Comparison of ENCODE assay signal across 8 cellular contexts in the genomic region with DNA sequence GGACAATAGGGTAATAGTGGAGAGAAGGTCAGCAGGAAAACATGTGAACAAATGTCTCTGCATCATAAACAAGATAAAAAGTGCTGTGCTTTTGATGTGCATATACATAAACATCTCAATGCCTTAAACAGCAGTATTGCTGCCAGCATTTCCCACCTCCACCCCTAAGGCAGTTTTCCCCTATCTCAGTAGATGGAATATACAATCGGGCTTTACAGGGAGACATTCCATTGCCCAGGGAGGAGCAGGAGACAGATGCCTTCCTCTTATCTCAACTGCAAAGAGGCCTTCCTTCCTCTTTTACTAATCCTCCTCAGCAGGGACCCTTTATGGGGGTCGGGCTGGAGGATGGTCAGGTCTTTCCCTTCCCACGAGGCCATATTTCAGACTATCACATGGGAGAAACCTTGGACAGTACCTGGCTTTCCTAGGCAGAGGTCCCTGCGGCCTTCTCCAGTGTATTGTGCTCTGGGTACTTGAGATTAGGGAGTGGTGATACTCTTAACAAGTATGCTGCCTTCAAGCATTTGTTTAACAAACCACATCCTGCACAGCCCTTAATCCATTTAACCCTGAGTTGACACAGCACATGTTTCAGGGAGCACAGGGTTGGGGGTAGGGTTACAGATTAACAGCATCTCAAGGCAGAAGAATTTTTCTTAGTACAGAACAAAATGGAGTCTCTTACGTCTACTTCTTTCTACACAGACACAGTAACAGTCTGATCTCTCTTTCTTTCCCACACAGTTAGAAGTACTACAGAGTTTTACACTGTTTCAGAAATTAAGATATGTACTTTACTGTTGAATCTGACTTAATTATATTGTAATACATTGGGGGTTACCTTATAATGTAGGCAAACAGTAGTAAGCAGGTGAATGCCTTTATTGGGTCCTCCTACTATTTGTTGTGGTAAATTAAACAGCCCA.
DNase-seq lines count a peak whose midpoint lies in the region; TF ChIP-seq lines count a peak whose summit lies in the region.
"Not testable (repeated sequence)": the region's sequence is repeated elsewhere in the genome, so short reads cannot be mapped to it uniquely, and the experiment has no call there.

No MANE protein-coding gene starts in this region.

- TF ChIP-seq CTCF in MM.1S (IDR thresholded peaks at IDR 0.05; ENCODE audit: low read length); tibial nerve (IDR thresholded peaks at IDR 0.05): not testable (repeated sequence)

- H2BK120ac ChIP-seq in neuronal stem cell (ENCODE audit: low read depth, low read length), result not testable (repeated sequence)

- not testable (repeated sequence) for H2BK12ac ChIP-seq in neuronal stem cell (ENCODE audit: low read length)

- H3K18ac ChIP-seq in neuronal stem cell (ENCODE audit: low read length), result not testable (repeated sequence)

- intact Hi-C loops in dendritic cell treated with granulocyte-macrophage colony-stimulating factor and Interleukin-4, amounts not matched to agents 40 ng/mL and 50 ng/mL, for 4 days (cut with micrococcal nuclease), result loop anchor here (2.0 kb wide), 1 partner anchor 451 kb away; no protein-coding TSS in a partner anchor

- H3K9ac ChIP-seq in MM.1S (ENCODE audit: low read length), result peak overlapping the region; percentile 47; the same call in 1 of the 2 replicates
- not testable (repeated sequence) for H3K9ac ChIP-seq in neuronal stem cell (ENCODE audit: low read depth, low read length, poor library complexity)

- not testable (repeated sequence) for H4K91ac ChIP-seq in neuronal stem cell (ENCODE audit: low read depth, low read length, poor library complexity)

- H3K36me3 Mint-ChIP-seq in activated T-cell treated with anti-CD3 and anti-CD28 coated beads, Interleukin-2, amount 50 U/mL, for 24 hours (ENCODE audit: low read depth); dendritic cell treated with granulocyte-macrophage colony-stimulating factor and Interleukin-4, amounts not matched to agents 40 ng/mL and 50 ng/mL, for 4 days (ENCODE audit: low read depth); immature natural killer cell: not testable (repeated sequence)

- not testable (repeated sequence) for TF ChIP-seq EP300 in tibial nerve (IDR thresholded peaks at IDR 0.05)

- TF ChIP-seq POLR2A in tibial nerve (IDR thresholded peaks at IDR 0.05), result not testable (repeated sequence)

- WGBS in neuronal stem cell (ENCODE audit: extremely low coverage in 2 of 2, insufficient read length in 2 of 2, insufficient replicate concordance in 1 of 2), 2 donors, result no CpG with 5 or more reads among the region's 5 CpGs
- 36 to 43% methylated on average over 5 of the region's 5 CpGs for WGBS in tibial nerve, 2 donors

- not testable (repeated sequence) for H3K27ac ChIP-seq in MM.1S (ENCODE audit: low read length); neuronal stem cell (replicated peaks; ENCODE audit: low read length); tibial nerve

- not testable (repeated sequence) for H3K79me1 ChIP-seq in neuronal stem cell (ENCODE audit: low read depth, low read length)

- H3K4me1 ChIP-seq in MM.1S (ENCODE audit: low read length); neuronal stem cell (ENCODE audit: control insufficient read depth in 2 of 2, insufficient read depth in 1 of 2, low read depth in 1 of 2, low read length in 2 of 2): not testable (repeated sequence)
- H3K4me1 ChIP-seq in tibial nerve, result peaks cover 0 to 12% (median 0%) of the 10 kb centered on the region in 4 donors

- H3K27me3 Mint-ChIP-seq in activated T-cell treated with anti-CD3 and anti-CD28 coated beads, Interleukin-2, amount 50 U/mL, for 24 hours; dendritic cell treated with granulocyte-macrophage colony-stimulating factor and Interleukin-4, amounts not matched to agents 40 ng/mL and 50 ng/mL, for 4 days; immature natural killer cell (ENCODE audit: low read depth in 3 of 3): not testable (repeated sequence)

- H2BK5ac ChIP-seq in neuronal stem cell (ENCODE audit: low read length), result not testable (repeated sequence)

- H3K23ac ChIP-seq in neuronal stem cell (ENCODE audit: low read depth, low read length, poor library complexity), result not testable (repeated sequence)

- H3K4ac ChIP-seq in neuronal stem cell (ENCODE audit: low read length), result not testable (repeated sequence)

- H3K9me3 Mint-ChIP-seq in activated T-cell treated with anti-CD3 and anti-CD28 coated beads, Interleukin-2, amount 50 U/mL, for 24 hours; dendritic cell treated with granulocyte-macrophage colony-stimulating factor and Interleukin-4, amounts not matched to agents 40 ng/mL and 50 ng/mL, for 4 days; immature natural killer cell: not testable (repeated sequence)

- not testable (repeated sequence) for H3K36me3 ChIP-seq in MM.1S (replicated peaks; ENCODE audit: insufficient read depth, low read length); neuronal stem cell (replicated peaks in 1 of 2; ENCODE audit: control insufficient read depth in 2 of 2, insufficient read depth in 2 of 2, low read length in 2 of 2); tibial nerve

- peak overlapping the region; percentile 64 for H3K4me3 Mint-ChIP-seq in activated T-cell treated with anti-CD3 and anti-CD28 coated beads, Interleukin-2, amount 50 U/mL, for 24 hours
- H3K4me3 Mint-ChIP-seq in dendritic cell treated with granulocyte-macrophage colony-stimulating factor and Interleukin-4, amounts not matched to agents 40 ng/mL and 50 ng/mL, for 4 days, result peak overlapping the region; percentile 80
- peak overlapping the region; percentile 90 to 94 (median 93) for H3K4me3 Mint-ChIP-seq in immature natural killer cell

- not testable (repeated sequence) for H3K9me3 ChIP-seq in MM.1S (replicated peaks; ENCODE audit: insufficient read depth, low read length); neuronal stem cell (replicated peaks in 1 of 2; ENCODE audit: control insufficient read depth in 2 of 2, insufficient read depth in 1 of 2, low read depth in 1 of 2, low read length in 2 of 2); tibial nerve

- H2AK5ac ChIP-seq in neuronal stem cell (ENCODE audit: low read depth, low read length), result not testable (repeated sequence)

- H2AFZ ChIP-seq in MM.1S (ENCODE audit: low read length), result peak overlapping the region; percentile 79
- peak overlapping the region; percentile 83 for H2AFZ ChIP-seq in neuronal stem cell (ENCODE audit: low read length)

- H3K4me3 ChIP-seq in MM.1S (ENCODE audit: low read length) (peak overlapping the region; percentile 56), tibial nerve (peak overlapping the region; percentile 12 to 44 (median 34))
- not testable (repeated sequence) for H3K4me3 ChIP-seq in neuronal stem cell (ENCODE audit: low read length in 2 of 2)

- peak; percentile 26 for DNase-seq in EH (ENCODE audit: low read depth)
- DNase-seq in MM.1S, result peak; percentile 44
- DNase-seq in OCI-M2 (lab: John Stamatoyannopoulos, UW; ENCODE audit: unreplicated experiment), result peak; percentile 56
- DNase-seq in activated T-cell treated with anti-CD3 and anti-CD28 coated beads, Interleukin-2, amount 50 U/mL, for 24 hours; neuronal stem cell (ENCODE audit: low spot score); tibial nerve (ENCODE audit: low spot score in 2 of 2): not testable (repeated sequence)
- peak in 2 of 3 donors; percentile 12 to 15 for DNase-seq in immature natural killer cell

- H3K4me2 ChIP-seq in MM.1S (ENCODE audit: low read depth, low read length), result peak overlapping the region; percentile 59
- not testable (repeated sequence) for H3K4me2 ChIP-seq in neuronal stem cell (ENCODE audit: insufficient read depth, low read length, poor library complexity, severe bottlenecking)

- not testable (repeated sequence) for H2BK15ac ChIP-seq in neuronal stem cell (ENCODE audit: low read length)

- not testable (repeated sequence) for H4K8ac ChIP-seq in neuronal stem cell (ENCODE audit: low read depth, low read length)

- not testable (repeated sequence) for H3K27me3 ChIP-seq in MM.1S (replicated peaks; ENCODE audit: insufficient read depth, low read length); neuronal stem cell (ENCODE audit: control insufficient read depth in 3 of 3, insufficient read depth in 3 of 3, low read depth in 1 of 3, low read length in 3 of 3); tibial nerve

- H3K27ac Mint-ChIP-seq in activated T-cell treated with anti-CD3 and anti-CD28 coated beads, Interleukin-2, amount 50 U/mL, for 24 hours, result not testable (repeated sequence)
- peak overlapping the region; percentile 83 for H3K27ac Mint-ChIP-seq in dendritic cell treated with granulocyte-macrophage colony-stimulating factor and Interleukin-4, amounts not matched to agents 40 ng/mL and 50 ng/mL, for 4 days
- peak overlapping the region; percentile 55 to 92 (median 75) for H3K27ac Mint-ChIP-seq in immature natural killer cell

- H3K14ac ChIP-seq in neuronal stem cell (ENCODE audit: low read length), result not testable (repeated sequence)

- peaks cover 11% of the 10 kb centered on the region for H3K4me1 Mint-ChIP-seq in activated T-cell treated with anti-CD3 and anti-CD28 coated beads, Interleukin-2, amount 50 U/mL, for 24 hours (ENCODE audit: low read depth)
- H3K4me1 Mint-ChIP-seq in dendritic cell treated with granulocyte-macrophage colony-stimulating factor and Interleukin-4, amounts not matched to agents 40 ng/mL and 50 ng/mL, for 4 days (ENCODE audit: low read depth), result peaks cover 14% of the 10 kb centered on the region
- peaks cover 34 to 45% of the 10 kb centered on the region in 2 donors for H3K4me1 Mint-ChIP-seq in immature natural killer cell

- H3K79me2 ChIP-seq in MM.1S (ENCODE audit: low read length), result not testable (repeated sequence)

- H3K9me2 ChIP-seq in MM.1S (replicated peaks; ENCODE audit: insufficient read depth, low read length), result not testable (repeated sequence)

- not testable (repeated sequence) for H3F3A ChIP-seq in MM.1S (ENCODE audit: insufficient read depth, low read length)

- H4K20me1 ChIP-seq in MM.1S (ENCODE audit: insufficient read depth, low read length), result not testable (repeated sequence)
